7 cellular contexts compared by ENCODE assay signal in genomic region chr6:118161364-118161763, GRCh38.
"Had no signal": no experiment of that assay in that cellular context is flagged by ENCODE, and none has a peak within 500 bp of the region (broad histone marks: within the 10 kb centered on the region; RNA-seq: fewer than 3 reads in every experiment).

No MANE protein-coding gene starts in this region.

- H3K9me3 Mint-ChIP-seq: H9 had no signal

- H3K27ac ChIP-seq: GM23248 had no signal

- H3K4me3 Mint-ChIP-seq: H9, HFFc6 had no signal

- H3K27ac Mint-ChIP-seq: H9, HFFc6 had no signal

- ATAC-seq: K562 had no signal

- H3K9ac ChIP-seq: GM23248 had no signal

- DNase-seq: GM23248, H9, HCEC 1CT, HFFc6, IMR-90, KG1 had no signal

- H3K4me3 ChIP-seq: GM23248, K562 had no signal
